ENCODE assay signal across 3 cellular contexts in genomic region chr4:13616597-13616996, GRCh38.
TF ChIP-seq lines count a peak whose summit lies in the region.

No MANE protein-coding gene starts in this region.

TF ChIP-seq in HepG2, 621 proteins besides CTCF, POLR2A, EP300 and RAD21:
- TF ChIP-seq, protein P1, sequence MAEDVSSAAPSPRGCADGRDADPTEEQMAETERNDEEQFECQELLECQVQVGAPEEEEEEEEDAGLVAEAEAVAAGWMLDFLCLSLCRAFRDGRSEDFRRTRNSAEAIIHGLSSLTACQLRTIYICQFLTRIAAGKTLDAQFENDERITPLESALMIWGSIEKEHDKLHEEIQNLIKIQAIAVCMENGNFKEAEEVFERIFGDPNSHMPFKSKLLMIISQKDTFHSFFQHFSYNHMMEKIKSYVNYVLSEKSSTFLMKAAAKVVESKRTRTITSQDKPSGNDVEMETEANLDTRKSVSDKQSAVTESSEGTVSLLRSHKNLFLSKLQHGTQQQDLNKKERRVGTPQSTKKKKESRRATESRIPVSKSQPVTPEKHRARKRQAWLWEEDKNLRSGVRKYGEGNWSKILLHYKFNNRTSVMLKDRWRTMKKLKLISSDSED (CRISPR knock-in tag; IDR thresholded peaks at IDR 0.05) = no peak
- TF ChIP-seq ZNF616 (CRISPR knock-in tag; IDR thresholded peaks at IDR 0.05; ENCODE audit: low read depth) (no peak), FOXA1 (IDR thresholded peaks at IDR 0.05) (no peak), FOXA1 (CRISPR knock-in tag; IDR thresholded peaks at IDR 0.05) (no peak), KDM2A (CRISPR knock-in tag; IDR thresholded peaks at IDR 0.05; ENCODE audit: borderline replicate concordance, low read depth) (no peak), ZNF326 (CRISPR knock-in tag; IDR thresholded peaks at IDR 0.05; ENCODE audit: borderline replicate concordance) (no peak), MAFK (conservative IDR thresholded peaks at IDR 0.05 in 1 of 2, IDR thresholded peaks at IDR 0.05 in 1 of 2; ENCODE audit: low read length in 2 of 2) (peak; percentile 82 to 94), NCOA2 (CRISPR knock-in tag; IDR thresholded peaks at IDR 0.05) (no peak), NFYB (CRISPR knock-in tag; IDR thresholded peaks at IDR 0.05) (no peak), ZNF776 (CRISPR knock-in tag; IDR thresholded peaks at IDR 0.05) (no peak), ZNF713 (CRISPR knock-in tag; IDR thresholded peaks at IDR 0.05) (no peak), MAFF (IDR thresholded peaks at IDR 0.05; ENCODE audit: low read depth, low read length) (peak; percentile 91), ZNF766 (CRISPR knock-in tag; IDR thresholded peaks at IDR 0.05; ENCODE audit: borderline replicate concordance) (no peak), MIER3 (CRISPR knock-in tag; IDR thresholded peaks at IDR 0.05; ENCODE audit: borderline replicate concordance) (no peak), ZBTB42 (CRISPR knock-in tag; IDR thresholded peaks at IDR 0.05) (no peak), SNAPC5 (CRISPR knock-in tag; IDR thresholded peaks at IDR 0.05; ENCODE audit: borderline replicate concordance) (no peak)

TF ChIP-seq in IMR-90, 13 proteins besides CTCF, POLR2A, EP300 and RAD21:
- no peak for TF ChIP-seq MAZ (IDR thresholded peaks at IDR 0.05; ENCODE audit: borderline replicate concordance, low read depth, low read length)
- peak; percentile 90 for TF ChIP-seq MAFK (IDR thresholded peaks at IDR 0.05; ENCODE audit: low read depth, low read length)

TF ChIP-seq in H1, 55 proteins besides CTCF, POLR2A, EP300 and RAD21:
- TF ChIP-seq CEBPB (IDR thresholded peaks at IDR 0.05; ENCODE audit: low read depth, low read length) (no peak), MAFK (IDR thresholded peaks at IDR 0.05; ENCODE audit: low read depth, low read length) (peak; percentile 12; the same call in 1 of the 2 replicates)
